Comparison of ENCODE assay signal across 9 cellular contexts in the genomic region with DNA sequence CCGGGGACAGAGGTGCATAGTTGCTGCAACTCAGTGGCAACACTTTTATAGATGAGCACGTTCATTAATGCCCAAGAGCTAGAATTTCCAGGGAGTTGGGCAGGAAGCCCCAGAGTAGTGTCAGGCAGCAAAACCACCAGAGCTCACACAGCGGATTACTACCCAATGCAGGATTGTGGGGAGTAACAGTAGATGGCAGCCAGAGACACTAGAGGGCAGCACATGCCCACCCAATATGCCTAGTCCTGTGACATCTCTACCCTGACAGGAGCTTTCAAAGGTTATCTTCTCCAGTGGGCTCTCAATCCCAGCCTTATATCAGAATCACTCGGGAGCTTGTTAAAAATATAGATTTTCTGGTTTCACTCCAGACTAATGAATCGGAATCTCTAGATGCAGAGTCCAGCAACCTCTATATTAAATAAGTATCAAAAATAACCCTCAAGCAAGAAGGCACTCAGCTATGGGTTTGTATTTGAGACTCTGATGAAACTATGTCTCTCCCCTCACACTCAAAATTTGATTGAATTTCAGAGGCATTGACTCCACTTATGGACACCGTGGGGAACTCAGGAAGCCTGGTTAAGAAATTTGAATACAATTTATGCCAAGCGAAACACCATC. TPM values are rescaled to one million over a fixed set of nuclear protein-coding genes. Genes with fewer than 3 reads are reported as not detected.
DNase-seq lines count a peak whose midpoint lies in the region; ATAC-seq, FAIRE-seq and TF ChIP-seq lines count a peak whose summit lies in the region.
"Had no signal": no experiment of that assay in that cellular context is flagged by ENCODE, and none has a peak within 500 bp of the region (broad histone marks: within the 10 kb centered on the region; RNA-seq: fewer than 3 reads in every experiment).

No MANE protein-coding gene starts in this region.

- no peaks in the 10 kb centered on the region for H3K9me3 ChIP-seq in kidney (ENCODE audit: control insufficient read depth in 1 of 2, low read length in 2 of 2)
- H3K9me3 ChIP-seq: BLaER1 treated with 17β-estradiol and CSF1 and Interleukin-3, amounts not matched to agents 10 nM and 100 nM had no signal

- no peak overlapping the region for H3K9ac ChIP-seq in kidney (ENCODE audit: low read length in 2 of 2)
- H3K9ac ChIP-seq: BLaER1 treated with 17β-estradiol and CSF1 and Interleukin-3, amounts not matched to agents 10 nM and 100 nM had no signal

- H3K36me3 ChIP-seq in kidney (ENCODE audit: control insufficient read depth in 1 of 2, insufficient read depth in 2 of 2, low read length in 2 of 2), result no peaks in the 10 kb centered on the region
- H3K36me3 ChIP-seq: BLaER1 treated with 17β-estradiol and CSF1 and Interleukin-3, amounts not matched to agents 10 nM and 100 nM had no signal

- H3K27ac ChIP-seq in caudate nucleus (ENCODE audit: low read depth, low read length) (no peak overlapping the region), kidney (ENCODE audit: low read depth in 2 of 2, low read length in 2 of 2) (no peak overlapping the region)
- H3K27ac ChIP-seq: BLaER1 treated with 17β-estradiol and CSF1 and Interleukin-3, amounts not matched to agents 10 nM and 100 nM had no signal

- H3K4me1 ChIP-seq in kidney (ENCODE audit: control insufficient read depth in 1 of 2, insufficient read depth in 1 of 2, low read depth in 1 of 2, low read length in 2 of 2), result no peaks in the 10 kb centered on the region
- H3K4me1 ChIP-seq: BLaER1 treated with 17β-estradiol and CSF1 and Interleukin-3, amounts not matched to agents 10 nM and 100 nM had no signal

- FAIRE-seq in kidney (lab: Jason Lieb, UNC), result peak; percentile 3

- H3K4me3 ChIP-seq in kidney (ENCODE audit: low read length in 2 of 2), result no peak overlapping the region
- H3K4me3 ChIP-seq: BLaER1 treated with 17β-estradiol and CSF1 and Interleukin-3, amounts not matched to agents 10 nM and 100 nM had no signal

- intact Hi-C loops in kidney (cut with DNase I), result no loop called here

- DNase-seq in NCI-H510A treated with DMSO at 0.1 percent for 48 hours (lab: John Stamatoyannopoulos, UW) (peak; percentile 50), NCI-H510A (lab: John Stamatoyannopoulos, UW) (no peak), NCI-H226 (peak; percentile 2), caudate nucleus (lab: John Stamatoyannopoulos, UW) (peak in 59 of 61 donors; percentile 20 to 92 (median 64)), kidney (peak; percentile 73)
- DNase-seq in activated CD4-positive, CD25-positive, alpha-beta regulatory T cell (lab: John Stamatoyannopoulos, UW), result peak; percentile 41 to 75 (median 58)
- DNase-seq in stimulated activated CD4-positive, alpha-beta T cell treated with anti-CD3 and anti-CD28 coated beads, Interleukin-1b, Interleukin-23, amount 100 ng/mL, for 48 hours, result peak; percentile 76

- ATAC-seq in HG03095 (IDR thresholded peaks at IDR 0.05; ENCODE audit: unreplicated experiment), result peak; percentile 85

- peak; percentile 86 for TF ChIP-seq CTCF in kidney (IDR thresholded peaks at IDR 0.05; ENCODE audit: borderline replicate concordance, extremely low read depth, insufficient read depth)

RNA-seq across cellular contexts. Expression of gene PHF24, which starts 58.4 kb away (rescaled TPM):
- total RNA-seq in kidney, result 0.98 TPM
- 0.09 TPM for polyA plus RNA-seq in kidney (ENCODE audit: insufficient read depth, low read depth, low replicate concordance)
